ENCODE assay signal across 1 cellular context in the genomic region with DNA sequence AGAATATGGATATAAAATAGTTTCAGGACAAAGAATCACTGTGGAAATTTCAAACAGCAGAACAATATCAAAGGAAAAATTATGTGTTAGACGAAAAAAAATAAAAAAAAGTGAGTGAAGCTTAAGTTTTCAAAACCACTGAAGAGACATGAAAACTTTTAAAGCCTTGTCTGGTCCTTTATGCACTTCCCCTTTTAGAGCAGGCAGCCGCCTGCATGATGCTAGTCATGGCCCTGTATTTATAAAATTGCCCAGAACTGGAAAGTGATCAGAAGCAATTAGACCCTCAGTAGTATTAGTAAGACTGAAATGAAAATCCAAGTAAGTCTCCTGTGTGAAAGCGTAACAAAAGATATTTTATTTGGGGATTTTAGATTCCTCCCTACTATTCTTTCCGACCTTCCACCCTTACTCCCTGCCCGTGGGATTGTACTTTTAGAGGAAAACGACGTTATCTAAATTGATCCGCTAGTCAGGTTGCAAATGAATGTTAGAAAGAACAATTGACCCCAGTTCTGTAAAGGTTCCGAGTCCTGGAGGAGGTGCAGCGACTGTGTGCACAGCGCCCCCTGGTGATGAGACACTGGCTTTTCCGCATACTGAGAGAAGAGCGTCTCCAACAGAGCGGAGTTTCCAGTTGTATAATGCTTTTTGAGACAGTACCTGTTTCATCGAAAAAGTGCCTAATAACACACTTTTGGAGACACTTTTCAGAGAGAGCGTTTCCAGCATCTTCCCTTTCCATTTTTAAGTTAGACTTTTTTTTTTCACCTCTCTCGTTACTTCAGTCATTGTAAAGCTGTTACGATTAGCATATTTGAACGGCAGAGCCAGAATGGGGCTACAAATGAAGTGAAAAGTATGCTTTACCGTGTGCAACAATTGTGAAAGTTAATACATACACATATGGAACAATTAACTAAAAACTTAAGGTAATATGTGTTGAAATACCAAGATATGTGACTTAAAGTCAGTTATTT.
A peak's percentile ranks its signal among the peaks of the same experiment; 100 is the strongest.
TF ChIP-seq lines count a peak whose summit lies in the region.

No MANE protein-coding gene starts in this region.

TF ChIP-seq in K562, 482 proteins besides CTCF, POLR2A, EP300 and RAD21 (continued from another document and continues in another):
- TF ChIP-seq MGA (IDR thresholded peaks at IDR 0.05) (no peak), ARID1B (IDR thresholded peaks at IDR 0.05) (no peak), RBM39 (optimal IDR thresholded peaks at IDR 0.05; ENCODE audit: low read depth, low read length) (no peak), ARHGAP35 (IDR thresholded peaks at IDR 0.05; ENCODE audit: partially characterized antibody) (no peak), ZHX1 (conservative IDR thresholded peaks at IDR 0.05; ENCODE audit: low read length) (no peak), KHSRP (IDR thresholded peaks at IDR 0.05) (no peak), TAF9B (IDR thresholded peaks at IDR 0.05; ENCODE audit: partially characterized antibody) (no peak), ZNF76 (CRISPR knock-in tag; IDR thresholded peaks at IDR 0.05; ENCODE audit: borderline replicate concordance) (no peak), PRMT5 (CRISPR knock-in tag; IDR thresholded peaks at IDR 0.05) (no peak), KAT8 (IDR thresholded peaks at IDR 0.05; ENCODE audit: low read depth) (no peak), NR4A1 (CRISPR knock-in tag; IDR thresholded peaks at IDR 0.05) (no peak), NR4A1 (tag; IDR thresholded peaks at IDR 0.05) (no peak), PREB (CRISPR knock-in tag; IDR thresholded peaks at IDR 0.05) (no peak), NFIC (IDR thresholded peaks at IDR 0.05) (no peak), SPI1 (IDR thresholded peaks at IDR 0.05; ENCODE audit: borderline replicate concordance, low read depth, low read length) (peak; percentile 81), CBX5 (IDR thresholded peaks at IDR 0.05; ENCODE audit: borderline replicate concordance, low read depth) (no peak), PPARD (CRISPR knock-in tag; IDR thresholded peaks at IDR 0.05) (no peak), TAL1 (IDR thresholded peaks at IDR 0.05) (no peak), ZNF584 (CRISPR knock-in tag; IDR thresholded peaks at IDR 0.05; ENCODE audit: low read depth) (no peak), MIER1 (IDR thresholded peaks at IDR 0.05; ENCODE audit: low read depth) (no peak), ZNF586 (CRISPR knock-in tag; conservative IDR thresholded peaks at IDR 0.05) (no peak), SRF (CRISPR knock-in tag; IDR thresholded peaks at IDR 0.05) (no peak), HSF4 (CRISPR knock-in tag; IDR thresholded peaks at IDR 0.05; ENCODE audit: borderline replicate concordance) (no peak)
- TF ChIP-seq, protein P1, sequence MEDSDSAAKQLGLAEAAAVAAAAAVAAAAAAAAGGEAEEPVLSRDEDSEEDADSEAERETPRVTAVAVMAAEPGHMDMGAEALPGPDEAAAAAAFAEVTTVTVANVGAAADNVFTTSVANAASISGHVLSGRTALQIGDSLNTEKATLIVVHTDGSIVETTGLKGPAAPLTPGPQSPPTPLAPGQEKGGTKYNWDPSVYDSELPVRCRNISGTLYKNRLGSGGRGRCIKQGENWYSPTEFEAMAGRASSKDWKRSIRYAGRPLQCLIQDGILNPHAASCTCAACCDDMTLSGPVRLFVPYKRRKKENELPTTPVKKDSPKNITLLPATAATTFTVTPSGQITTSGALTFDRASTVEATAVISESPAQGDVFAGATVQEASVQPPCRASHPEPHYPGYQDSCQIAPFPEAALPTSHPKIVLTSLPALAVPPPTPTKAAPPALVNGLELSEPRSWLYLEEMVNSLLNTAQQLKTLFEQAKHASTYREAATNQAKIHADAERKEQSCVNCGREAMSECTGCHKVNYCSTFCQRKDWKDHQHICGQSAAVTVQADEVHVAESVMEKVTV (CRISPR knock-in tag; IDR thresholded peaks at IDR 0.05) = peak; percentile 36; the same call in 1 of the 2 replicates
- TF ChIP-seq, protein P2, sequence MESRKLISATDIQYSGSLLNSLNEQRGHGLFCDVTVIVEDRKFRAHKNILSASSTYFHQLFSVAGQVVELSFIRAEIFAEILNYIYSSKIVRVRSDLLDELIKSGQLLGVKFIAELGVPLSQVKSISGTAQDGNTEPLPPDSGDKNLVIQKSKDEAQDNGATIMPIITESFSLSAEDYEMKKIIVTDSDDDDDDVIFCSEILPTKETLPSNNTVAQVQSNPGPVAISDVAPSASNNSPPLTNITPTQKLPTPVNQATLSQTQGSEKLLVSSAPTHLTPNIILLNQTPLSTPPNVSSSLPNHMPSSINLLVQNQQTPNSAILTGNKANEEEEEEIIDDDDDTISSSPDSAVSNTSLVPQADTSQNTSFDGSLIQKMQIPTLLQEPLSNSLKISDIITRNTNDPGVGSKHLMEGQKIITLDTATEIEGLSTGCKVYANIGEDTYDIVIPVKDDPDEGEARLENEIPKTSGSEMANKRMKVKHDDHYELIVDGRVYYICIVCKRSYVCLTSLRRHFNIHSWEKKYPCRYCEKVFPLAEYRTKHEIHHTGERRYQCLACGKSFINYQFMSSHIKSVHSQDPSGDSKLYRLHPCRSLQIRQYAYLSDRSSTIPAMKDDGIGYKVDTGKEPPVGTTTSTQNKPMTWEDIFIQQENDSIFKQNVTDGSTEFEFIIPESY (CRISPR knock-in tag; IDR thresholded peaks at IDR 0.05) = peak; percentile 85
- TF ChIP-seq, protein P3, sequence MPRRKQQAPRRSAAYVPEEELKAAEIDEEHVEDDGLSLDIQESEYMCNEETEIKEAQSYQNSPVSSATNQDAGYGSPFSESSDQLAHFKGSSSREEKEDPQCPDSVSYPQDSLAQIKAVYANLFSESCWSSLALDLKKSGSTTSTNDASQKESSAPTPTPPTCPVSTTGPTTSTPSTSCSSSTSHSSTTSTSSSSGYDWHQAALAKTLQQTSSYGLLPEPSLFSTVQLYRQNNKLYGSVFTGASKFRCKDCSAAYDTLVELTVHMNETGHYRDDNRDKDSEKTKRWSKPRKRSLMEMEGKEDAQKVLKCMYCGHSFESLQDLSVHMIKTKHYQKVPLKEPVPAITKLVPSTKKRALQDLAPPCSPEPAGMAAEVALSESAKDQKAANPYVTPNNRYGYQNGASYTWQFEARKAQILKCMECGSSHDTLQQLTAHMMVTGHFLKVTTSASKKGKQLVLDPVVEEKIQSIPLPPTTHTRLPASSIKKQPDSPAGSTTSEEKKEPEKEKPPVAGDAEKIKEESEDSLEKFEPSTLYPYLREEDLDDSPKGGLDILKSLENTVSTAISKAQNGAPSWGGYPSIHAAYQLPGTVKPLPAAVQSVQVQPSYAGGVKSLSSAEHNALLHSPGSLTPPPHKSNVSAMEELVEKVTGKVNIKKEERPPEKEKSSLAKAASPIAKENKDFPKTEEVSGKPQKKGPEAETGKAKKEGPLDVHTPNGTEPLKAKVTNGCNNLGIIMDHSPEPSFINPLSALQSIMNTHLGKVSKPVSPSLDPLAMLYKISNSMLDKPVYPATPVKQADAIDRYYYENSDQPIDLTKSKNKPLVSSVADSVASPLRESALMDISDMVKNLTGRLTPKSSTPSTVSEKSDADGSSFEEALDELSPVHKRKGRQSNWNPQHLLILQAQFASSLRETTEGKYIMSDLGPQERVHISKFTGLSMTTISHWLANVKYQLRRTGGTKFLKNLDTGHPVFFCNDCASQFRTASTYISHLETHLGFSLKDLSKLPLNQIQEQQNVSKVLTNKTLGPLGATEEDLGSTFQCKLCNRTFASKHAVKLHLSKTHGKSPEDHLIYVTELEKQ (CRISPR knock-in tag; IDR thresholded peaks at IDR 0.05) = no peak
